ENCODE assay signal across 1 cellular context in genomic region chr14:43540948-43541347, GRCh38.
TF ChIP-seq lines count a peak whose summit lies in the region.

No MANE protein-coding gene starts in this region.

TF ChIP-seq in HepG2, 621 proteins besides CTCF, POLR2A, EP300 and RAD21 (continued from another document and continues in another):
- TF ChIP-seq, protein P1, sequence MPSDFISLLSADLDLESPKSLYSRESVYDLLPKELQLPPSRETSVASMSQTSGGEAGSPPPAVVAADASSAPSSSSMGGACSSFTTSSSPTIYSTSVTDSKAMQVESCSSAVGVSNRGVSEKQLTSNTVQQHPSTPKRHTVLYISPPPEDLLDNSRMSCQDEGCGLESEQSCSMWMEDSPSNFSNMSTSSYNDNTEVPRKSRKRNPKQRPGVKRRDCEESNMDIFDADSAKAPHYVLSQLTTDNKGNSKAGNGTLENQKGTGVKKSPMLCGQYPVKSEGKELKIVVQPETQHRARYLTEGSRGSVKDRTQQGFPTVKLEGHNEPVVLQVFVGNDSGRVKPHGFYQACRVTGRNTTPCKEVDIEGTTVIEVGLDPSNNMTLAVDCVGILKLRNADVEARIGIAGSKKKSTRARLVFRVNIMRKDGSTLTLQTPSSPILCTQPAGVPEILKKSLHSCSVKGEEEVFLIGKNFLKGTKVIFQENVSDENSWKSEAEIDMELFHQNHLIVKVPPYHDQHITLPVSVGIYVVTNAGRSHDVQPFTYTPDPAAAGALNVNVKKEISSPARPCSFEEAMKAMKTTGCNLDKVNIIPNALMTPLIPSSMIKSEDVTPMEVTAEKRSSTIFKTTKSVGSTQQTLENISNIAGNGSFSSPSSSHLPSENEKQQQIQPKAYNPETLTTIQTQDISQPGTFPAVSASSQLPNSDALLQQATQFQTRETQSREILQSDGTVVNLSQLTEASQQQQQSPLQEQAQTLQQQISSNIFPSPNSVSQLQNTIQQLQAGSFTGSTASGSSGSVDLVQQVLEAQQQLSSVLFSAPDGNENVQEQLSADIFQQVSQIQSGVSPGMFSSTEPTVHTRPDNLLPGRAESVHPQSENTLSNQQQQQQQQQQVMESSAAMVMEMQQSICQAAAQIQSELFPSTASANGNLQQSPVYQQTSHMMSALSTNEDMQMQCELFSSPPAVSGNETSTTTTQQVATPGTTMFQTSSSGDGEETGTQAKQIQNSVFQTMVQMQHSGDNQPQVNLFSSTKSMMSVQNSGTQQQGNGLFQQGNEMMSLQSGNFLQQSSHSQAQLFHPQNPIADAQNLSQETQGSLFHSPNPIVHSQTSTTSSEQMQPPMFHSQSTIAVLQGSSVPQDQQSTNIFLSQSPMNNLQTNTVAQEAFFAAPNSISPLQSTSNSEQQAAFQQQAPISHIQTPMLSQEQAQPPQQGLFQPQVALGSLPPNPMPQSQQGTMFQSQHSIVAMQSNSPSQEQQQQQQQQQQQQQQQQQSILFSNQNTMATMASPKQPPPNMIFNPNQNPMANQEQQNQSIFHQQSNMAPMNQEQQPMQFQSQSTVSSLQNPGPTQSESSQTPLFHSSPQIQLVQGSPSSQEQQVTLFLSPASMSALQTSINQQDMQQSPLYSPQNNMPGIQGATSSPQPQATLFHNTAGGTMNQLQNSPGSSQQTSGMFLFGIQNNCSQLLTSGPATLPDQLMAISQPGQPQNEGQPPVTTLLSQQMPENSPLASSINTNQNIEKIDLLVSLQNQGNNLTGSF (CRISPR knock-in tag; IDR thresholded peaks at IDR 0.05): no peak
- TF ChIP-seq ZSCAN31 (CRISPR knock-in tag; IDR thresholded peaks at IDR 0.05; ENCODE audit: low read depth) (no peak), ZFP37 (CRISPR knock-in tag; IDR thresholded peaks at IDR 0.05; ENCODE audit: borderline replicate concordance) (no peak), NCOA5 (CRISPR knock-in tag; IDR thresholded peaks at IDR 0.05) (no peak), NR0B2 (CRISPR knock-in tag; IDR thresholded peaks at IDR 0.05) (no peak), ZNF713 (CRISPR knock-in tag; IDR thresholded peaks at IDR 0.05) (no peak), RFX5 (IDR thresholded peaks at IDR 0.05; ENCODE audit: low read depth, low read length) (no peak), ZFP41 (CRISPR knock-in tag; IDR thresholded peaks at IDR 0.05; ENCODE audit: borderline replicate concordance) (no peak), ZNF644 (CRISPR knock-in tag; IDR thresholded peaks at IDR 0.05; ENCODE audit: low read depth) (peak; percentile 27; the same call in 1 of the 2 replicates), ZNF225 (CRISPR knock-in tag; IDR thresholded peaks at IDR 0.05) (0 out of 2 replicates have a peak, but pooled peaks have one; percentile 17), SOX5 (CRISPR knock-in tag; IDR thresholded peaks at IDR 0.05; ENCODE audit: borderline replicate concordance) (no peak), ZNF160 (CRISPR knock-in tag; IDR thresholded peaks at IDR 0.05) (no peak), FOXC1 (CRISPR knock-in tag; IDR thresholded peaks at IDR 0.05; ENCODE audit: borderline replicate concordance) (no peak), FOXA3 (CRISPR knock-in tag; IDR thresholded peaks at IDR 0.05) (no peak), ZUFSP (CRISPR knock-in tag; IDR thresholded peaks at IDR 0.05; ENCODE audit: borderline replicate concordance) (no peak), GATAD2A (CRISPR knock-in tag; IDR thresholded peaks at IDR 0.05) (peak; percentile 19; the same call in 1 of the 2 replicates), ZNF318 (CRISPR knock-in tag; IDR thresholded peaks at IDR 0.05) (0 out of 2 replicates have a peak, but pooled peaks have one; percentile 17), SIX1 (CRISPR knock-in tag; IDR thresholded peaks at IDR 0.05; ENCODE audit: borderline replicate concordance) (no peak), CREM (IDR thresholded peaks at IDR 0.05) (no peak), CREM (CRISPR knock-in tag; IDR thresholded peaks at IDR 0.05) (no peak), MIER2 (CRISPR knock-in tag; IDR thresholded peaks at IDR 0.05) (0 out of 2 replicates have a peak, but pooled peaks have one; percentile 25)
- TF ChIP-seq, protein P2, sequence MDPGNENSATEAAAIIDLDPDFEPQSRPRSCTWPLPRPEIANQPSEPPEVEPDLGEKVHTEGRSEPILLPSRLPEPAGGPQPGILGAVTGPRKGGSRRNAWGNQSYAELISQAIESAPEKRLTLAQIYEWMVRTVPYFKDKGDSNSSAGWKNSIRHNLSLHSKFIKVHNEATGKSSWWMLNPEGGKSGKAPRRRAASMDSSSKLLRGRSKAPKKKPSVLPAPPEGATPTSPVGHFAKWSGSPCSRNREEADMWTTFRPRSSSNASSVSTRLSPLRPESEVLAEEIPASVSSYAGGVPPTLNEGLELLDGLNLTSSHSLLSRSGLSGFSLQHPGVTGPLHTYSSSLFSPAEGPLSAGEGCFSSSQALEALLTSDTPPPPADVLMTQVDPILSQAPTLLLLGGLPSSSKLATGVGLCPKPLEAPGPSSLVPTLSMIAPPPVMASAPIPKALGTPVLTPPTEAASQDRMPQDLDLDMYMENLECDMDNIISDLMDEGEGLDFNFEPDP (CRISPR knock-in tag; conservative IDR thresholded peaks at IDR 0.05): no peak
- TF ChIP-seq, protein P3, sequence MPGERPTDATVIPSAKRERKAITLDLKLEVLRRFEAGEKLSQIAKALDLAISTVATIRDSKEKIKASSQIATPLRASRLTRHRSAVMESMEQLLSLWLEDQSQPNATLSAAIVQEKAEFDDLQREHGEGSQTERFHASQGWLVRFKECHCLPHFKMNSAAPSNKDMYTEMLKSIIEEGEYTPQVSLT (CRISPR knock-in tag; IDR thresholded peaks at IDR 0.05; ENCODE audit: borderline replicate concordance, low read depth): no peak
- TF ChIP-seq, protein P4, sequence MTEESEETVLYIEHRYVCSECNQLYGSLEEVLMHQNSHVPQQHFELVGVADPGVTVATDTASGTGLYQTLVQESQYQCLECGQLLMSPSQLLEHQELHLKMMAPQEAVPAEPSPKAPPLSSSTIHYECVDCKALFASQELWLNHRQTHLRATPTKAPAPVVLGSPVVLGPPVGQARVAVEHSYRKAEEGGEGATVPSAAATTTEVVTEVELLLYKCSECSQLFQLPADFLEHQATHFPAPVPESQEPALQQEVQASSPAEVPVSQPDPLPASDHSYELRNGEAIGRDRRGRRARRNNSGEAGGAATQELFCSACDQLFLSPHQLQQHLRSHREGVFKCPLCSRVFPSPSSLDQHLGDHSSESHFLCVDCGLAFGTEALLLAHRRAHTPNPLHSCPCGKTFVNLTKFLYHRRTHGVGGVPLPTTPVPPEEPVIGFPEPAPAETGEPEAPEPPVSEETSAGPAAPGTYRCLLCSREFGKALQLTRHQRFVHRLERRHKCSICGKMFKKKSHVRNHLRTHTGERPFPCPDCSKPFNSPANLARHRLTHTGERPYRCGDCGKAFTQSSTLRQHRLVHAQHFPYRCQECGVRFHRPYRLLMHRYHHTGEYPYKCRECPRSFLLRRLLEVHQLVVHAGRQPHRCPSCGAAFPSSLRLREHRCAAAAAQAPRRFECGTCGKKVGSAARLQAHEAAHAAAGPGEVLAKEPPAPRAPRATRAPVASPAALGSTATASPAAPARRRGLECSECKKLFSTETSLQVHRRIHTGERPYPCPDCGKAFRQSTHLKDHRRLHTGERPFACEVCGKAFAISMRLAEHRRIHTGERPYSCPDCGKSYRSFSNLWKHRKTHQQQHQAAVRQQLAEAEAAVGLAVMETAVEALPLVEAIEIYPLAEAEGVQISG (CRISPR knock-in tag; IDR thresholded peaks at IDR 0.05): 0 out of 2 replicates have a peak, but pooled peaks have one; percentile 17
- TF ChIP-seq, protein P5, sequence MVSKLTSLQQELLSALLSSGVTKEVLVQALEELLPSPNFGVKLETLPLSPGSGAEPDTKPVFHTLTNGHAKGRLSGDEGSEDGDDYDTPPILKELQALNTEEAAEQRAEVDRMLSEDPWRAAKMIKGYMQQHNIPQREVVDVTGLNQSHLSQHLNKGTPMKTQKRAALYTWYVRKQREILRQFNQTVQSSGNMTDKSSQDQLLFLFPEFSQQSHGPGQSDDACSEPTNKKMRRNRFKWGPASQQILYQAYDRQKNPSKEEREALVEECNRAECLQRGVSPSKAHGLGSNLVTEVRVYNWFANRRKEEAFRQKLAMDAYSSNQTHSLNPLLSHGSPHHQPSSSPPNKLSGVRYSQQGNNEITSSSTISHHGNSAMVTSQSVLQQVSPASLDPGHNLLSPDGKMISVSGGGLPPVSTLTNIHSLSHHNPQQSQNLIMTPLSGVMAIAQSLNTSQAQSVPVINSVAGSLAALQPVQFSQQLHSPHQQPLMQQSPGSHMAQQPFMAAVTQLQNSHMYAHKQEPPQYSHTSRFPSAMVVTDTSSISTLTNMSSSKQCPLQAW (CRISPR knock-in tag; IDR thresholded peaks at IDR 0.05): peak; percentile 64; the same call in 1 of the 2 replicates
- TF ChIP-seq, protein P6, sequence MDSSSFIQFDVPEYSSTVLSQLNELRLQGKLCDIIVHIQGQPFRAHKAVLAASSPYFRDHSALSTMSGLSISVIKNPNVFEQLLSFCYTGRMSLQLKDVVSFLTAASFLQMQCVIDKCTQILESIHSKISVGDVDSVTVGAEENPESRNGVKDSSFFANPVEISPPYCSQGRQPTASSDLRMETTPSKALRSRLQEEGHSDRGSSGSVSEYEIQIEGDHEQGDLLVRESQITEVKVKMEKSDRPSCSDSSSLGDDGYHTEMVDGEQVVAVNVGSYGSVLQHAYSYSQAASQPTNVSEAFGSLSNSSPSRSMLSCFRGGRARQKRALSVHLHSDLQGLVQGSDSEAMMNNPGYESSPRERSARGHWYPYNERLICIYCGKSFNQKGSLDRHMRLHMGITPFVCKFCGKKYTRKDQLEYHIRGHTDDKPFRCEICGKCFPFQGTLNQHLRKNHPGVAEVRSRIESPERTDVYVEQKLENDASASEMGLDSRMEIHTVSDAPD (CRISPR knock-in tag; IDR thresholded peaks at IDR 0.05): no peak
- TF ChIP-seq, protein P7, sequence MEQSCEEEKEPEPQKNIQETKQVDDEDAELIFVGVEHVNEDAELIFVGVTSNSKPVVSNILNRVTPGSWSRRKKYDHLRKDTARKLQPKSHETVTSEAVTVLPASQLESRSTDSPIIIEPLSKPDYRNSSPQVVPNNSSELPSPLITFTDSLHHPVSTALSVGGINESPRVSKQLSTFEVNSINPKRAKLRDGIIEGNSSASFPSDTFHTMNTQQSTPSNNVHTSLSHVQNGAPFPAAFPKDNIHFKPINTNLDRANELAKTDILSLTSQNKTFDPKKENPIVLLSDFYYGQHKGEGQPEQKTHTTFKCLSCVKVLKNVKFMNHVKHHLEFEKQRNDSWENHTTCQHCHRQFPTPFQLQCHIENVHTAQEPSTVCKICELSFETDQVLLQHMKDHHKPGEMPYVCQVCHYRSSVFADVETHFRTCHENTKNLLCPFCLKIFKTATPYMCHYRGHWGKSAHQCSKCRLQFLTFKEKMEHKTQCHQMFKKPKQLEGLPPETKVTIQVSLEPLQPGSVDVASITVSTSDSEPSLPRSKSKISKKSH (CRISPR knock-in tag; IDR thresholded peaks at IDR 0.05; ENCODE audit: borderline replicate concordance): no peak; the same call in 1 of the 2 replicates
